8 cellular contexts compared by ENCODE assay signal in the genomic region with DNA sequence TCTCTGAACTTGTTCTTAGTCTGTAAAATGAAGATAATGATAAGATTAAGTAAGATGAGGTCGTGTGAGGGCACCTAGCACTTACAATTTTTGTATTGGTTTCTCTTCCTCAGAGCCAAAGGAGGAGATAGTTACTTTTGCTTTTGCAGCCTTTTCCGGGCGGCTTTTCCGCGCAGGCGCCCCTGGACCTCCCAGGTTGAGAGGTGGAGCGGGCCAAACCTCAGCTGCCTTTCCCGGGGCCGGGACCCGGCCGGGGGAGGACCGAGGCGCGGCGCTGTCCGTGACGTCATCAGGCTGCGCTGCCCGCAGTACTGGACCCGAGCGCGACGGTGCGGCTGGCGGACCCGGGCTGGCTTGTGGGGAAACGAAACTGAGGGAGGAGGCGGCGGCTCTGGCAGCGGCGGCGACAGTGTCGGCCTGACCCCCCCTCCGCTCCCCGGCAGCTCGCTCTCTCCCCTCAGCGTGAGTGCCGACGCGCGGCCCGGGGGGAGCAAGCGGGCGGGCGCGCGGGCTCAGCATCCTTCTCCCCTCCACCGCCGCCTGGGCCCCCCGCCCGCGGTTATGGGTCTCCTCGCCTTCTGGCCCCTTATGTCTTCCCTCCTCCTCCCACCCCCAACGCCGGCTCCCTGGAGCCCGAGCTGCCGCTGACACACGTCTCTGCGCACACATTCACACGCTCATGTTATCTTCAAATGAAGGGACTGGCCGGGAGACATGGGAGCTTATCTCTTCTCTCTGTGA.
DNase-seq lines count a peak whose midpoint lies in the region; ATAC-seq lines count a peak whose summit lies in the region.

CMTR1 (plus strand) TSS at position 306 of the 741 bp plus-strand sequence. CDS start 2,409 bp downstream, outside the sequence.

- DNase-seq in AG20443 (ENCODE audit: low spot score) (peak; percentile 99), NCI-H446 (lab: John Stamatoyannopoulos, UW) (peak; percentile 76 to 94), cerebellar cortex (ENCODE audit: low spot score) (peak; percentile 85), islet precursor cell (peak; percentile 95)
- peak; percentile 96 for DNase-seq in activated CD4-positive, CD25-positive, alpha-beta regulatory T cell treated with anti-CD3 and anti-CD28 coated beads, Interleukin-2, amount 50 U/mL, for 72 hours
- peak; percentile 94 to 96 (median 96) for DNase-seq in stimulated activated CD4-positive, alpha-beta T cell treated with anti-CD3 and anti-CD28 coated beads, Interleukin-12 subunit alpha, Interleukin-12 subunit beta, amount 100 ng/mL, for 48 hours (ENCODE audit: low read depth in 2 of 3, low spot score in 1 of 3)

- ATAC-seq in GM19043 (IDR thresholded peaks at IDR 0.05; ENCODE audit: low read depth, unreplicated experiment) (peak; percentile 76), HG03354 (IDR thresholded peaks at IDR 0.05; ENCODE audit: poor library complexity, severe bottlenecking, unreplicated experiment) (peak; percentile 84)

Comparison
In these comparisons a context has a peak if more than half of its experiments do, and no peak if none do; other contexts are left out.
1. Peak in every context shown above with its lines: DNase-seq and ATAC-seq.